30 cellular contexts compared by ENCODE assay signal in genomic region chr9:70232476-70232875, GRCh38.
"Had no signal": no experiment of that assay in that cellular context is flagged by ENCODE, and none has a peak within 500 bp of the region (broad histone marks: within the 10 kb centered on the region; RNA-seq: fewer than 3 reads in every experiment).

No MANE protein-coding gene starts in this region.

- H3K4me1 ChIP-seq: adrenal gland, breast epithelium had no signal

- H3K4me3 Mint-ChIP-seq: activated B cell treated with CpG ODN at 0.5 μM for 24 hours; activated CD4-positive, alpha-beta memory T cell treated with anti-CD3 and anti-CD28 coated beads for 36 hours; activated CD4-positive, alpha-beta T cell treated with anti-CD3 and anti-CD28 coated beads, Interleukin-2, amount 10 ng/mL, durations not matched to agents 24 days and 14 days; activated CD8-positive, alpha-beta T cell treated with anti-CD3 and anti-CD28 coated beads for 36 hours; activated naive CD4-positive, alpha-beta T cell treated with anti-CD3 and anti-CD28 coated beads, Interleukin-2, amount 10 ng/mL, durations not matched to agents 7 days and 5 days; activated naive CD4-positive, alpha-beta T cell treated with anti-CD3 and anti-CD28 coated beads, Interleukin-2, amount 50 U/mL, for 24 hours; activated naive CD8-positive, alpha-beta T cell treated with anti-CD3 and anti-CD28 coated beads for 36 hours; activated T-cell treated with anti-CD3 and anti-CD28 coated beads, Interleukin-2, amount 50 U/mL, for 24 hours; T-helper 1 cell treated with Interleukin-12 subunit alpha and Interleukin-12 subunit beta and Interleukin-4 antibody, amounts not matched to agents 30 μg/mL and 1 μg/mL, for 36 hours; T-helper 2 cell treated with Interferon-gamma antibody and Interleukin-4, amounts not matched to agents 5 μg/mL and 100 μg/mL, for 36 hours had no signal

- H3K36me3 ChIP-seq: adrenal gland, brain microvascular endothelial cell, breast epithelium had no signal

- DNase-seq: activated B cell treated with CpG ODN at 0.5 μM for 24 hours; activated CD4-positive, alpha-beta memory T cell treated with anti-CD3 and anti-CD28 coated beads for 36 hours; activated CD4-positive, alpha-beta T cell treated with anti-CD3 and anti-CD28 coated beads for 4 hours; activated CD4-positive, alpha-beta T cell treated with anti-CD3 and anti-CD28 coated beads, Interleukin-2, amount 10 ng/mL, durations not matched to agents 24 days and 14 days; activated CD4-positive, alpha-beta T cell treated with anti-CD3 and anti-CD28 coated beads, Interleukin-2, amount 50 U/mL, for 1 hour; activated CD4-positive, alpha-beta T cell treated with anti-CD3 and anti-CD28 coated beads, Interleukin-2, amount 50 U/mL, for 4 hours; activated CD4-positive, CD25-positive, alpha-beta regulatory T cell treated with anti-CD3 and anti-CD28 coated beads, Interleukin-2, amount 50 U/mL, for 72 hours; activated CD8-positive, alpha-beta memory T cell treated with anti-CD3 and anti-CD28 coated beads, Interleukin-2, amount 50 U/mL, for 48 hours; activated CD8-positive, alpha-beta T cell treated with anti-CD3 and anti-CD28 coated beads for 36 hours; activated effector memory CD4-positive, alpha-beta T cell treated with Interleukin-2 at 50 U/mL for 16 hours; activated gamma-delta T cell; activated naive CD4-positive, alpha-beta T cell treated with anti-CD3 and anti-CD28 coated beads, Interleukin-2, amount 10 ng/mL, durations not matched to agents 7 days and 5 days; activated naive CD4-positive, alpha-beta T cell treated with Interleukin-2 at 50 U/mL for 16 hours; activated naive CD8-positive, alpha-beta T cell treated with anti-CD3 and anti-CD28 coated beads for 36 hours; activated T-cell treated with anti-CD3 and anti-CD28 coated beads, Interleukin-2, amount 50 U/mL, for 24 hours; activated T-cell treated with anti-CD3 and anti-CD28 coated beads, Interleukin-2, amount 50 U/mL, for 48 hours; adrenal gland; amniotic stem cell; aorta; body of pancreas; brain microvascular endothelial cell; central memory CD4-positive, alpha-beta T cell; T-helper 1 cell; T-helper 2 cell; T-helper 9 cell had no signal

- H3K27me3 ChIP-seq: adrenal gland, body of pancreas, brain microvascular endothelial cell, breast epithelium had no signal

- H3K27me3 Mint-ChIP-seq: activated CD4-positive, alpha-beta T cell treated with anti-CD3 and anti-CD28 coated beads, Interleukin-2, amount 10 ng/mL, durations not matched to agents 24 days and 14 days; activated CD8-positive, alpha-beta T cell treated with anti-CD3 and anti-CD28 coated beads for 36 hours; activated naive CD4-positive, alpha-beta T cell treated with anti-CD3 and anti-CD28 coated beads, Interleukin-2, amount 10 ng/mL, durations not matched to agents 7 days and 5 days; activated naive CD4-positive, alpha-beta T cell treated with anti-CD3 and anti-CD28 coated beads, Interleukin-2, amount 50 U/mL, for 24 hours; activated naive CD8-positive, alpha-beta T cell treated with anti-CD3 and anti-CD28 coated beads for 36 hours had no signal

- H3K4me3 ChIP-seq: adrenal gland, body of pancreas, breast epithelium had no signal

- H3K4me1 Mint-ChIP-seq: activated B cell treated with CpG ODN at 0.5 μM for 24 hours; activated CD4-positive, alpha-beta T cell treated with anti-CD3 and anti-CD28 coated beads, Interleukin-2, amount 10 ng/mL, durations not matched to agents 24 days and 14 days; activated naive CD4-positive, alpha-beta T cell treated with anti-CD3 and anti-CD28 coated beads, Interleukin-2, amount 10 ng/mL, durations not matched to agents 7 days and 5 days; activated naive CD4-positive, alpha-beta T cell treated with anti-CD3 and anti-CD28 coated beads, Interleukin-2, amount 50 U/mL, for 24 hours; activated naive CD8-positive, alpha-beta T cell treated with anti-CD3 and anti-CD28 coated beads for 36 hours had no signal

- H3K9me3 Mint-ChIP-seq: activated B cell treated with CpG ODN at 0.5 μM for 24 hours; activated CD4-positive, alpha-beta memory T cell treated with anti-CD3 and anti-CD28 coated beads for 36 hours; activated CD4-positive, alpha-beta T cell treated with anti-CD3 and anti-CD28 coated beads, Interleukin-2, amount 10 ng/mL, durations not matched to agents 24 days and 14 days; activated CD8-positive, alpha-beta T cell treated with anti-CD3 and anti-CD28 coated beads for 36 hours; activated naive CD4-positive, alpha-beta T cell treated with anti-CD3 and anti-CD28 coated beads, Interleukin-2, amount 10 ng/mL, durations not matched to agents 7 days and 5 days; activated naive CD4-positive, alpha-beta T cell treated with anti-CD3 and anti-CD28 coated beads, Interleukin-2, amount 50 U/mL, for 24 hours; activated T-cell treated with anti-CD3 and anti-CD28 coated beads, Interleukin-2, amount 50 U/mL, for 24 hours; activated T-helper 2 cell treated with anti-CD3 and anti-CD28 coated beads, Interferon-gamma antibody, Interleukin-2, Interleukin-4, amounts not matched to agents 10 μg/mL and 5 μg/mL and 100 μg/mL, durations not matched to agents 14 hours and 24 hours and 36 hours; T-helper 1 cell treated with Interleukin-12 subunit alpha and Interleukin-12 subunit beta and Interleukin-4 antibody, amounts not matched to agents 30 μg/mL and 1 μg/mL, for 36 hours; T-helper 2 cell treated with Interferon-gamma antibody and Interleukin-4, amounts not matched to agents 5 μg/mL and 100 μg/mL, for 36 hours had no signal

- H3K27ac Mint-ChIP-seq: activated B cell treated with CpG ODN at 0.5 μM for 24 hours; activated CD4-positive, alpha-beta memory T cell treated with anti-CD3 and anti-CD28 coated beads for 36 hours; activated CD4-positive, alpha-beta T cell treated with anti-CD3 and anti-CD28 coated beads, Interleukin-2, amount 10 ng/mL, durations not matched to agents 24 days and 14 days; activated CD8-positive, alpha-beta T cell treated with anti-CD3 and anti-CD28 coated beads for 36 hours; activated naive CD4-positive, alpha-beta T cell treated with anti-CD3 and anti-CD28 coated beads, Interleukin-2, amount 10 ng/mL, durations not matched to agents 7 days and 5 days; activated naive CD4-positive, alpha-beta T cell treated with anti-CD3 and anti-CD28 coated beads, Interleukin-2, amount 50 U/mL, for 24 hours; activated naive CD8-positive, alpha-beta T cell treated with anti-CD3 and anti-CD28 coated beads for 36 hours; activated T-cell treated with anti-CD3 and anti-CD28 coated beads, Interleukin-2, amount 50 U/mL, for 24 hours; activated T-helper 2 cell treated with anti-CD3 and anti-CD28 coated beads, Interferon-gamma antibody, Interleukin-2, Interleukin-4, amounts not matched to agents 10 μg/mL and 5 μg/mL and 100 μg/mL, durations not matched to agents 14 hours and 24 hours and 36 hours; T-helper 1 cell treated with Interleukin-12 subunit alpha and Interleukin-12 subunit beta and Interleukin-4 antibody, amounts not matched to agents 30 μg/mL and 1 μg/mL, for 36 hours; T-helper 2 cell treated with Interferon-gamma antibody and Interleukin-4, amounts not matched to agents 5 μg/mL and 100 μg/mL, for 36 hours had no signal

- ATAC-seq: activated CD8-positive, alpha-beta T cell treated with anti-CD3 and anti-CD28 coated beads for 36 hours; body of pancreas had no signal

- H3K9me3 ChIP-seq: adrenal gland, body of pancreas, breast epithelium had no signal

- H3K36me3 Mint-ChIP-seq: activated CD4-positive, alpha-beta memory T cell treated with anti-CD3 and anti-CD28 coated beads for 36 hours; activated naive CD4-positive, alpha-beta T cell treated with anti-CD3 and anti-CD28 coated beads, Interleukin-2, amount 10 ng/mL, durations not matched to agents 7 days and 5 days had no signal

- H3K27ac ChIP-seq: adrenal gland, body of pancreas, brain microvascular endothelial cell, breast epithelium had no signal
